In genomic region chr19:35226748-35227147, GRCh38 we compare ENCODE assay signal across 25 cellular contexts. TPM values are rescaled to one million over a fixed set of nuclear protein-coding genes. Genes with fewer than 3 reads are reported as not detected.
DNase-seq lines count a peak whose midpoint lies in the region; ATAC-seq and TF ChIP-seq lines count a peak whose summit lies in the region.
"Had no signal": no experiment of that assay in that cellular context is flagged by ENCODE, and none has a peak within 500 bp of the region (broad histone marks: within the 10 kb centered on the region; RNA-seq: fewer than 3 reads in every experiment).

No MANE protein-coding gene starts in this region.

- TF ChIP-seq CTCF in activated B cell treated with CpG ODN at 0.5 μM for 24 hours (IDR thresholded peaks at IDR 0.05) (no peak), vagina (IDR thresholded peaks at IDR 0.05) (no peak)

- H3K9me3 ChIP-seq in vagina = no peaks in the 10 kb centered on the region

- H3K27me3 ChIP-seq in vagina = no peaks in the 10 kb centered on the region

- peaks cover 18% of the 10 kb centered on the region for H3K4me1 Mint-ChIP-seq in activated T-cell treated with anti-CD3 and anti-CD28 coated beads, Interleukin-2, amount 50 U/mL, for 4 hours (ENCODE audit: low read depth)
- H3K4me1 Mint-ChIP-seq in activated B cell treated with CpG ODN at 0.5 μM for 24 hours = peaks cover 26% of the 10 kb centered on the region

- CTCF ChIA-PET in activated B cell treated with CpG ODN at 0.5 μM for 24 hours (lab: Charles Lee) = no interaction called here

- DNase-seq in activated T-cell treated with anti-CD3 and anti-CD28 coated beads, Interleukin-2, amount 50 U/mL, for 1 hour = peak; percentile 10
- DNase-seq in activated T-cell treated with anti-CD3 and anti-CD28 coated beads, Interleukin-2, amount 50 U/mL, for 4 hours = no peak
- DNase-seq in activated B cell treated with CpG ODN at 0.5 μM for 24 hours (peak; percentile 0), mesenteric fat pad (ENCODE audit: low spot score) (peak; percentile 26), vagina (ENCODE audit: extremely low spot score in 2 of 2) (peak; percentile 34 to 58), medulla oblongata (ENCODE audit: extremely low spot score) (no peak)
- DNase-seq in activated CD4-positive, alpha-beta T cell treated with anti-CD3 and anti-CD28 coated beads, Interleukin-2, amount 50 U/mL, for 1 hour = no peak
- DNase-seq: AML-193; C1 segment of cervical spinal cord; Calu3; CD8-positive, alpha-beta memory T cell; DMS153; IMR-90; NCI-H1105; NCI-H146; NCI-H2029; NCI-H226; NCI-H524; NCI-H774; NK-92 treated with Interleukin-12 subunit alpha and Interleukin-12 subunit beta, amount 100 ng/mL, for 24 hours had no signal

- H3K36me3 ChIP-seq in vagina = no peaks in the 10 kb centered on the region

- H3K4me3 Mint-ChIP-seq in activated T-cell treated with anti-CD3 and anti-CD28 coated beads, Interleukin-2, amount 50 U/mL, for 4 hours = no peak overlapping the region
- no peak overlapping the region for H3K4me3 Mint-ChIP-seq in activated B cell treated with CpG ODN at 0.5 μM for 24 hours
- H3K4me3 Mint-ChIP-seq: CD8-positive, alpha-beta memory T cell had no signal

- no peak overlapping the region for H3K27ac ChIP-seq in vagina
- H3K27ac ChIP-seq: KMS-11 had no signal

- intact Hi-C loops in activated B cell treated with CpG ODN at 0.5 μM for 24 hours (cut with micrococcal nuclease) (no loop called here), vagina (cut with DNase I) (no loop called here)

- H3K36me3 Mint-ChIP-seq in activated T-cell treated with anti-CD3 and anti-CD28 coated beads, Interleukin-2, amount 50 U/mL, for 4 hours (ENCODE audit: insufficient read depth) = no peaks in the 10 kb centered on the region
- no peaks in the 10 kb centered on the region for H3K36me3 Mint-ChIP-seq in activated B cell treated with CpG ODN at 0.5 μM for 24 hours (ENCODE audit: low read depth)
- H3K36me3 Mint-ChIP-seq: CD8-positive, alpha-beta memory T cell had no signal

- H3K27me3 Mint-ChIP-seq in activated T-cell treated with anti-CD3 and anti-CD28 coated beads, Interleukin-2, amount 50 U/mL, for 4 hours (ENCODE audit: low read depth) = peaks cover 2% of the 10 kb centered on the region
- no peaks in the 10 kb centered on the region for H3K27me3 Mint-ChIP-seq in activated B cell treated with CpG ODN at 0.5 μM for 24 hours

- TF ChIP-seq POLR2A in vagina (IDR thresholded peaks at IDR 0.05) = no peak

- no peaks in the 10 kb centered on the region for H3K9me3 Mint-ChIP-seq in activated T-cell treated with anti-CD3 and anti-CD28 coated beads, Interleukin-2, amount 50 U/mL, for 4 hours
- H3K9me3 Mint-ChIP-seq in activated B cell treated with CpG ODN at 0.5 μM for 24 hours = no peaks in the 10 kb centered on the region
- H3K9me3 Mint-ChIP-seq: CD8-positive, alpha-beta memory T cell had no signal

- H3K4me1 ChIP-seq in vagina = peaks cover 13% of the 10 kb centered on the region

- no peak overlapping the region for H3K4me3 ChIP-seq in vagina

- POLR2A ChIA-PET in activated B cell treated with CpG ODN at 0.5 μM for 24 hours (lab: Charles Lee) = interaction anchor here (0.5 kb wide), 1 partner anchor 429 kb away, joined by 4 read pairs; no protein-coding TSS in a partner anchor

- H3K27ac Mint-ChIP-seq in activated B cell treated with CpG ODN at 0.5 μM for 24 hours = no peak overlapping the region

- ATAC-seq in activated T-cell treated with anti-CD3 and anti-CD28 coated beads, Interleukin-2, amount 50 U/mL, for 4 hours = no peak
- ATAC-seq in activated B cell treated with CpG ODN at 0.5 μM for 24 hours (ENCODE audit: low read depth) = no peak
- ATAC-seq: Panc1 had no signal

RNA-seq across cellular contexts. Expression of gene FAM187B, which starts 1.8 kb away (rescaled TPM):
- not detected for total RNA-seq in activated T-cell treated with anti-CD3 and anti-CD28 coated beads, Interleukin-2, amount 50 U/mL, for 4 hours
- total RNA-seq in activated B cell treated with CpG ODN at 0.5 μM for 24 hours = not detected in 2 replicates
- not detected for total RNA-seq in mesenteric fat pad
- not detected for total RNA-seq in vagina
- total RNA-seq: A172; Calu3; CD8-positive, alpha-beta memory T cell; G401; H4; IMR-90 had no signal

RNA-seq across cellular contexts. Expression of gene LSR, which starts 22.1 kb away (rescaled TPM):
- total RNA-seq in activated T-cell treated with anti-CD3 and anti-CD28 coated beads, Interleukin-2, amount 50 U/mL, for 4 hours = 10 to 100 TPM; 14.0 to 18.7 (median 17.1) TPM
- total RNA-seq in activated B cell treated with CpG ODN at 0.5 μM for 24 hours = 16.4 and 18.0 TPM in 2 replicates
- total RNA-seq in mesenteric fat pad = 8.1 TPM
- total RNA-seq in vagina = 32.9 TPM

RNA-seq across cellular contexts. Expression of gene USF2, which starts 42.0 kb away (rescaled TPM):
- total RNA-seq in activated T-cell treated with anti-CD3 and anti-CD28 coated beads, Interleukin-2, amount 50 U/mL, for 4 hours = 100 to 1,000 TPM; 130 to 145 (median 144) TPM
- total RNA-seq in activated B cell treated with CpG ODN at 0.5 μM for 24 hours = 233 and 236 TPM in 2 replicates
- total RNA-seq in mesenteric fat pad = 110 TPM
- 95.5 TPM for total RNA-seq in vagina

RNA-seq across cellular contexts. Expression of gene HAMP, which starts 55.6 kb away (rescaled TPM):
- total RNA-seq in activated T-cell treated with anti-CD3 and anti-CD28 coated beads, Interleukin-2, amount 50 U/mL, for 4 hours = under 1 TPM; 0.58 to 0.81 (median 0.60) TPM
- total RNA-seq in activated B cell treated with CpG ODN at 0.5 μM for 24 hours (1.3 and 2.2 TPM in 2 replicates), mesenteric fat pad (not detected), vagina (not detected)
- total RNA-seq: A172, G401 had no signal

Comparison
In these comparisons a context has a peak if more than half of its experiments do, and no peak if none do; other contexts are left out.
1. DNase-seq: peak in activated T-cell treated with anti-CD3 and anti-CD28 coated beads, Interleukin-2, amount 50 U/mL, for 1 hour (single experiment), activated B cell treated with CpG ODN at 0.5 μM for 24 hours (single experiment), mesenteric fat pad (single experiment) and vagina (2 of 2); none in activated T-cell treated with anti-CD3 and anti-CD28 coated beads, Interleukin-2, amount 50 U/mL, for 4 hours (single experiment), medulla oblongata (single experiment) and activated CD4-positive, alpha-beta T cell treated with anti-CD3 and anti-CD28 coated beads, Interleukin-2, amount 50 U/mL, for 1 hour (single experiment).